ENCODE assay signal across 15 cellular contexts in the genomic region with DNA sequence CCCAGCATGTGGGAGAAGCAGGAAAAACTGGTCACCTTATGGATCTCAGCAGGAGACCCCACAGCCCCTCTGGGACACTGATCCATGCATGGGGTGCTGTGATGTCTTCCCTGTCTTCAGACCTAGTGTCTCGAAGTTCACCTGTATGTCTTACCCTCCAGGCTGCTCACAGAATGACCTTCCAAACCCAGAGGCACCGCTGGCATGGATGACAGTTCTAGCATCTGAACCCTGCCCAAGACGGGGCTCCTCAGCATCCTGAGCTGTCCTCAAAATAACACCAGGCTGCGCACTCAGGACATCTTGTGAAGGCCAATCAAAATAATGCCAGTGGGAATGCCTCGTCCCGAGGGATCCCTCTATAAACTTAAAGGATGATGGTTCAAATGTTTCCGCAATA.
A peak's percentile ranks its signal among the peaks of the same experiment; 100 is the strongest.
DNase-seq lines count a peak whose midpoint lies in the region; ATAC-seq and TF ChIP-seq lines count a peak whose summit lies in the region.
"Had no signal": no experiment of that assay in that cellular context is flagged by ENCODE, and none has a peak within 500 bp of the region (broad histone marks: within the 10 kb centered on the region; RNA-seq: fewer than 3 reads in every experiment).

No MANE protein-coding gene starts in this region.

- H3K4me3 ChIP-seq in endodermal cell (ENCODE audit: low read length), result no peak overlapping the region
- no peak overlapping the region for H3K4me3 ChIP-seq in sigmoid colon
- H3K4me3 ChIP-seq in osteoblast (ENCODE audit: insufficient read depth, low read length), result no peak overlapping the region
- no peak overlapping the region for H3K4me3 ChIP-seq in MM.1S (ENCODE audit: low read length)
- H3K4me3 ChIP-seq: GM23338 had no signal

- H3K36me3 Mint-ChIP-seq in chondrocyte (ENCODE audit: low read depth) (no peaks in the 10 kb centered on the region), endodermal cell (ENCODE audit: low read depth) (no peaks in the 10 kb centered on the region), type B pancreatic cell (no peaks in the 10 kb centered on the region)
- H3K36me3 Mint-ChIP-seq: CD4-positive, CD25-positive, alpha-beta regulatory T cell had no signal

- intact Hi-C loops in sigmoid colon (cut with DNase I), result loop anchor here (10.0 kb wide), 1 partner anchor 63 kb away; no protein-coding TSS in a partner anchor

- H3K4me2 ChIP-seq in osteoblast (ENCODE audit: insufficient read depth, low read length) (no peak overlapping the region), MM.1S (ENCODE audit: low read depth, low read length) (no peak overlapping the region)
- H3K4me2 ChIP-seq: GM23338 had no signal

- H3K9ac ChIP-seq in endodermal cell (ENCODE audit: extremely low read depth, low read length, poor library complexity, severe bottlenecking), result no peak overlapping the region
- H3K9ac ChIP-seq in MM.1S (ENCODE audit: low read length), result no peak overlapping the region

- no peak for ATAC-seq in GM19452 (IDR thresholded peaks at IDR 0.05; ENCODE audit: unreplicated experiment)
- ATAC-seq: GM23338 had no signal

- H3F3A ChIP-seq in MM.1S (ENCODE audit: insufficient read depth, low read length), result no peaks in the 10 kb centered on the region

- H2AFZ ChIP-seq in osteoblast (ENCODE audit: low read length) (no peak overlapping the region), MM.1S (ENCODE audit: low read length) (no peak overlapping the region)
- H2AFZ ChIP-seq: GM23338 had no signal

- H3K27ac Mint-ChIP-seq in chondrocyte (ENCODE audit: unreplicated experiment) (no peak overlapping the region), endodermal cell (no peak overlapping the region), type B pancreatic cell (no peak overlapping the region)
- H3K27ac Mint-ChIP-seq: CD4-positive, CD25-positive, alpha-beta regulatory T cell; CD8-positive, alpha-beta memory T cell; GM23338 had no signal

- no peaks in the 10 kb centered on the region for H3K36me3 ChIP-seq in endodermal cell (ENCODE audit: control insufficient read depth, insufficient read depth, low read length)
- H3K36me3 ChIP-seq in sigmoid colon, result no peaks in the 10 kb centered on the region
- H3K36me3 ChIP-seq in osteoblast (ENCODE audit: insufficient read depth, low read length), result no peaks in the 10 kb centered on the region
- no peaks in the 10 kb centered on the region for H3K36me3 ChIP-seq in MM.1S (replicated peaks; ENCODE audit: insufficient read depth, low read length)
- H3K36me3 ChIP-seq: BE2C had no signal

- no peaks in the 10 kb centered on the region for H3K9me2 ChIP-seq in MM.1S (replicated peaks; ENCODE audit: insufficient read depth, low read length)

- H3K4me1 Mint-ChIP-seq in chondrocyte (ENCODE audit: low read depth), result no peaks in the 10 kb centered on the region
- no peaks in the 10 kb centered on the region for H3K4me1 Mint-ChIP-seq in endodermal cell
- no peaks in the 10 kb centered on the region for H3K4me1 Mint-ChIP-seq in type B pancreatic cell (ENCODE audit: unreplicated experiment)
- H3K4me1 Mint-ChIP-seq: CD4-positive, CD25-positive, alpha-beta regulatory T cell; CD8-positive, alpha-beta memory T cell; GM23338 had no signal

- no peak for TF ChIP-seq CTCF in chondrocyte (IDR thresholded peaks at IDR 0.05)
- no peak for TF ChIP-seq CTCF in endodermal cell (conservative IDR thresholded peaks at IDR 0.05)
- TF ChIP-seq CTCF in sigmoid colon (IDR thresholded peaks at IDR 0.05), result no peak
- TF ChIP-seq CTCF in type B pancreatic cell (conservative IDR thresholded peaks at IDR 0.05), result no peak
- no peak for TF ChIP-seq CTCF in osteoblast (IDR thresholded peaks at IDR 0.05; ENCODE audit: extremely low read depth, low read depth, low read length)
- no peak for TF ChIP-seq CTCF in MM.1S (IDR thresholded peaks at IDR 0.05; ENCODE audit: low read length)

- DNase-seq in chondrocyte (ENCODE audit: low spot score), result peak; percentile 14
- DNase-seq in endodermal cell, result peak; percentile 11
- peak; percentile 20 for DNase-seq in sigmoid colon
- peak; percentile 16 for DNase-seq in type B pancreatic cell (ENCODE audit: extremely low spot score, unreplicated experiment)
- no peak for DNase-seq in osteoblast (ENCODE audit: insufficient read length, low spot score, missing footprints)
- DNase-seq in MM.1S, result no peak
- DNase-seq: ACHN; BE2C; C1 segment of cervical spinal cord; Caco-2; CD4-positive, CD25-positive, alpha-beta regulatory T cell; CD8-positive, alpha-beta memory T cell; HCEC 1CT had no signal

- TF ChIP-seq EP300 in sigmoid colon (IDR thresholded peaks at IDR 0.05), result no peak

- H3K9me3 Mint-ChIP-seq in chondrocyte (ENCODE audit: low read depth) (peaks cover 33% of the 10 kb centered on the region), endodermal cell (peaks cover 91% of the 10 kb centered on the region), type B pancreatic cell (peaks cover 14% of the 10 kb centered on the region)

- H3K9me3 ChIP-seq in endodermal cell (ENCODE audit: control insufficient read depth, low read length), result peaks cover 41% of the 10 kb centered on the region
- no peaks in the 10 kb centered on the region for H3K9me3 ChIP-seq in sigmoid colon
- peaks cover 2% of the 10 kb centered on the region for H3K9me3 ChIP-seq in osteoblast (ENCODE audit: low read depth, low read length)
- H3K9me3 ChIP-seq in MM.1S (replicated peaks; ENCODE audit: insufficient read depth, low read length), result no peaks in the 10 kb centered on the region
- H3K9me3 ChIP-seq: BE2C, Caco-2 had no signal

- H3K27ac ChIP-seq in endodermal cell (ENCODE audit: low read depth, low read length) (no peak overlapping the region), sigmoid colon (no peak overlapping the region), osteoblast (ENCODE audit: low read depth, low read length) (no peak overlapping the region), MM.1S (ENCODE audit: low read length) (no peak overlapping the region)

- H3K27me3 ChIP-seq in endodermal cell (ENCODE audit: control insufficient read depth, insufficient read depth, low read length, poor library complexity, severe bottlenecking) (no peaks in the 10 kb centered on the region), sigmoid colon (no peaks in the 10 kb centered on the region), osteoblast (ENCODE audit: insufficient read depth, low read length) (no peaks in the 10 kb centered on the region), MM.1S (replicated peaks; ENCODE audit: insufficient read depth, low read length) (no peaks in the 10 kb centered on the region)
- H3K27me3 ChIP-seq: BE2C had no signal

- no peaks in the 10 kb centered on the region for H3K79me2 ChIP-seq in osteoblast (ENCODE audit: insufficient read depth, low read length)
- no peaks in the 10 kb centered on the region for H3K79me2 ChIP-seq in MM.1S (ENCODE audit: low read length)

- WGBS in endodermal cell (ENCODE audit: insufficient coverage in 1 of 2, insufficient read length in 1 of 2), 2 experiments, result 80% methylated on average over 6 to 7 of the region's 7 CpGs
- WGBS in sigmoid colon, 2 donors, result 77 to 80% methylated on average over 7 of the region's 7 CpGs

- TF ChIP-seq POLR2A in sigmoid colon (IDR thresholded peaks at IDR 0.05), result no peak

- H4K20me1 ChIP-seq in osteoblast (ENCODE audit: insufficient read depth, low read length) (no peaks in the 10 kb centered on the region), MM.1S (ENCODE audit: insufficient read depth, low read length) (no peaks in the 10 kb centered on the region)

- no peaks in the 10 kb centered on the region for H3K27me3 Mint-ChIP-seq in chondrocyte (ENCODE audit: low read depth)
- H3K27me3 Mint-ChIP-seq in endodermal cell (ENCODE audit: insufficient read depth), result no peaks in the 10 kb centered on the region
- H3K27me3 Mint-ChIP-seq in type B pancreatic cell, result no peaks in the 10 kb centered on the region
- H3K27me3 Mint-ChIP-seq: CD4-positive, CD25-positive, alpha-beta regulatory T cell had no signal

- H3K4me1 ChIP-seq in endodermal cell (ENCODE audit: control insufficient read depth, insufficient read depth, low read length) (no peaks in the 10 kb centered on the region), sigmoid colon (no peaks in the 10 kb centered on the region), osteoblast (ENCODE audit: insufficient read depth, low read length) (no peaks in the 10 kb centered on the region), MM.1S (ENCODE audit: low read length) (no peaks in the 10 kb centered on the region)
- H3K4me1 ChIP-seq: BE2C, Caco-2 had no signal

- no peak overlapping the region for H3K4me3 Mint-ChIP-seq in chondrocyte (ENCODE audit: unreplicated experiment)
- H3K4me3 Mint-ChIP-seq in endodermal cell, result no peak overlapping the region
- no peak overlapping the region for H3K4me3 Mint-ChIP-seq in type B pancreatic cell
- H3K4me3 Mint-ChIP-seq: CD8-positive, alpha-beta memory T cell; GM23338 had no signal

Comparison
In these comparisons a context has a peak if more than half of its experiments do, and no peak if none do; other contexts are left out.
1. DNase-seq: peak in chondrocyte (single experiment), endodermal cell (single experiment), sigmoid colon (single experiment) and type B pancreatic cell (single experiment); none in osteoblast (single experiment) and MM.1S (single experiment).